31 cellular contexts compared by ENCODE assay signal in the genomic region with DNA sequence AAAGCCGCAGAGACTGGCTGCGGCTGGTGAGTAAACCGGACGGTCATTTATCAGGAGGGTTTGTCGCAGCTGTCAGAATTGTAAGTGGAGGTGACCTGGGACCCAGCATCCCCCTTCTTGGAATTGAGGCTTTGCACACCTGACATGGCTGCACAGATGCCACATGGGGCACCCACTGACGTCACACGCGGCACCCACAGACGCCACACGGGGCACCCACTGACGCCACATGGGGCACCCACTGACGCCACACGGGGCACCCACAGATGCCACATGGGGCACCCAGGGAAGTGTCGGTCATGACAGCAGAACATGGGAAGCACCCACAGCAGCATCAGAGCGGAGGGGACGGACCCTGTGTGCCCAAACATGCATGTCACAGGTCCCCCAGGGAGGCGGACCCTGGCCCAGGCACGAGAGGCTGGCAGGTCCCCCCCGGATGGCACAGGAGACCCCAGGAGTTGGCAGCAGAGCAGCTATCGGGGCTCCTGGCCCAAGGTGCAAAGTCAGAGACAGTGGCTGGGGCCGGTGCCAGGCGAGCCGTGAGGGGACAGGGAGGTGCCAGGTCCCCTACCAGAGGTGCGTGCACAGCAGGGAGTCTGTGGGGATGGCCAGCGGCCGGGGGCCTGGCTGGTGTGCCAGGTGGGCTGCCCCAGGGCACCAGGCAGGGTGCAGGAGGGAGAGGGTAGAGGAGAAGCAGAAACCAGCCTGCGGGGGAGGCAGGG. TPM values are rescaled to one million over a fixed set of nuclear protein-coding genes. Genes with fewer than 3 reads are reported as not detected.
"Had no signal": no experiment of that assay in that cellular context is flagged by ENCODE, and none has a peak within 500 bp of the region (broad histone marks: within the 10 kb centered on the region; RNA-seq: fewer than 3 reads in every experiment).

No MANE protein-coding gene starts in this region.

- ATAC-seq: activated T-cell treated with anti-CD3 and anti-CD28 coated beads, Interleukin-2, amount 50 U/mL, for 4 hours; activated T-helper 17 cell treated with anti-CD3 and anti-CD28 coated beads, Interleukin-2, amount 50 U/mL, for 72 hours; foreskin keratinocyte; pancreas; psoas muscle had no signal

- H3K9me3 ChIP-seq: breast epithelium, esophagus muscularis mucosa, pancreas, psoas muscle, tibial nerve had no signal

- H3K27ac ChIP-seq: breast epithelium, esophagus muscularis mucosa, foreskin keratinocyte, pancreas, psoas muscle, tibial nerve, WERI-Rb-1 had no signal

- H3K27ac Mint-ChIP-seq: activated CD4-positive, alpha-beta memory T cell treated with anti-CD3 and anti-CD28 coated beads, Interleukin-2, amount 10 ng/mL, durations not matched to agents 7 days and 5 days; activated CD4-positive, alpha-beta T cell treated with anti-CD3 and anti-CD28 coated beads, Interleukin-2, amount 10 ng/mL, durations not matched to agents 7 days and 5 days; activated T-helper 17 cell treated with anti-CD3 and anti-CD28 coated beads, Interleukin-2, amount 50 U/mL, for 72 hours; nephron; T-helper 1 cell treated with Interleukin-12 subunit alpha and Interleukin-12 subunit beta and Interleukin-4 antibody, amounts not matched to agents 30 μg/mL and 1 μg/mL, for 36 hours had no signal

- H3K4me1 ChIP-seq: breast epithelium, esophagus muscularis mucosa, foreskin keratinocyte, pancreas, psoas muscle, tibial nerve had no signal

- H3K4me3 Mint-ChIP-seq: activated CD4-positive, alpha-beta memory T cell treated with anti-CD3 and anti-CD28 coated beads, Interleukin-2, amount 10 ng/mL, durations not matched to agents 7 days and 5 days; activated CD4-positive, alpha-beta T cell treated with anti-CD3 and anti-CD28 coated beads, Interleukin-2, amount 10 ng/mL, durations not matched to agents 7 days and 5 days; activated T-cell treated with anti-CD3 and anti-CD28 coated beads, Interleukin-2, amount 50 U/mL, for 4 hours; activated T-helper 17 cell treated with anti-CD3 and anti-CD28 coated beads, Interleukin-2, amount 50 U/mL, for 72 hours; central memory CD8-positive, alpha-beta T cell; nephron; T-helper 1 cell treated with Interleukin-12 subunit alpha and Interleukin-12 subunit beta and Interleukin-4 antibody, amounts not matched to agents 30 μg/mL and 1 μg/mL, for 36 hours had no signal

- H3K4me3 ChIP-seq: breast epithelium, esophagus muscularis mucosa, pancreas, psoas muscle, smooth muscle cell, tibial nerve had no signal

- DNase-seq: activated CD4-positive, alpha-beta memory T cell treated with anti-CD3 and anti-CD28 coated beads, Interleukin-2, amount 10 ng/mL, durations not matched to agents 7 days and 5 days; activated CD4-positive, alpha-beta T cell treated with anti-CD3 and anti-CD28 coated beads for 1 hour; activated CD4-positive, alpha-beta T cell treated with anti-CD3 and anti-CD28 coated beads, Interleukin-2, amount 10 ng/mL, durations not matched to agents 7 days and 5 days; activated CD8-positive, alpha-beta memory T cell treated with anti-CD3 and anti-CD28 coated beads, Interleukin-2, amount 50 U/mL, for 48 hours; activated gamma-delta T cell treated with Interleukin-2 at 50 U/mL for 16 hours; activated naive CD4-positive, alpha-beta T cell treated with anti-CD3 and anti-CD28 coated beads, Interleukin-2, amount 50 U/mL, for 16 hours; activated T-cell treated with anti-CD3 and anti-CD28 coated beads, Interleukin-2, amount 50 U/mL, for 4 hours; amniotic stem cell; dermis blood vessel endothelial cell; effector CD4-positive, alpha-beta T cell; foreskin keratinocyte; mammary epithelial cell; stimulated activated CD4-positive, alpha-beta T cell treated with anti-CD3 and anti-CD28 coated beads, Interleukin-15, amount 100 ng/mL, for 24 hours; stimulated activated CD4-positive, alpha-beta T cell treated with anti-CD3 and anti-CD28 coated beads, Interleukin-2, amount 100 ng/mL, for 24 hours; stimulated activated naive CD4-positive, alpha-beta T cell treated with Interleukin-2 at 50 U/mL for 16 hours; T1000; WERI-Rb-1 had no signal

- H3K27me3 ChIP-seq: foreskin keratinocyte, pancreas had no signal

- H3K36me3 ChIP-seq: breast epithelium, esophagus muscularis mucosa, pancreas, tibial nerve, WERI-Rb-1 had no signal

- H3K27me3 Mint-ChIP-seq: activated CD4-positive, alpha-beta memory T cell treated with anti-CD3 and anti-CD28 coated beads, Interleukin-2, amount 10 ng/mL, durations not matched to agents 7 days and 5 days; activated CD4-positive, alpha-beta T cell treated with anti-CD3 and anti-CD28 coated beads, Interleukin-2, amount 10 ng/mL, durations not matched to agents 7 days and 5 days; activated T-helper 17 cell treated with anti-CD3 and anti-CD28 coated beads, Interleukin-2, amount 50 U/mL, for 72 hours; central memory CD8-positive, alpha-beta T cell had no signal

- H3K4me1 Mint-ChIP-seq: activated CD4-positive, alpha-beta memory T cell treated with anti-CD3 and anti-CD28 coated beads, Interleukin-2, amount 10 ng/mL, durations not matched to agents 7 days and 5 days; activated CD4-positive, alpha-beta T cell treated with anti-CD3 and anti-CD28 coated beads, Interleukin-2, amount 10 ng/mL, durations not matched to agents 7 days and 5 days; activated T-helper 17 cell treated with anti-CD3 and anti-CD28 coated beads, Interleukin-2, amount 50 U/mL, for 72 hours; nephron had no signal

- H3K4me2 ChIP-seq: smooth muscle cell had no signal

- H3K9me3 Mint-ChIP-seq: activated T-cell treated with anti-CD3 and anti-CD28 coated beads, Interleukin-2, amount 50 U/mL, for 4 hours had no signal

RNA-seq across cellular contexts. Expression of gene KNDC1, which starts 21.1 kb away (rescaled TPM):
- total RNA-seq: dermis blood vessel endothelial cell had no signal
- polyA plus RNA-seq: mammary epithelial cell had no signal

RNA-seq across cellular contexts. Expression of gene UTF1, which starts 48.9 kb away (rescaled TPM):
- total RNA-seq: activated CD4-positive, alpha-beta memory T cell treated with anti-CD3 and anti-CD28 coated beads, Interleukin-2, amount 10 ng/mL, durations not matched to agents 7 days and 5 days; activated CD4-positive, alpha-beta T cell treated with anti-CD3 and anti-CD28 coated beads, Interleukin-2, amount 10 ng/mL, durations not matched to agents 7 days and 5 days; activated T-helper 17 cell treated with anti-CD3 and anti-CD28 coated beads, Interleukin-2, amount 50 U/mL, for 72 hours; breast epithelium; dermis blood vessel endothelial cell; esophagus muscularis mucosa; foreskin keratinocyte; liver; mammary epithelial cell; mucosa of gallbladder; pancreas; psoas muscle; smooth muscle cell; temporal lobe; tibial nerve; ureter had no signal
- polyA plus RNA-seq: foreskin keratinocyte, liver, mammary epithelial cell, pancreas, psoas muscle, smooth muscle cell had no signal

RNA-seq across cellular contexts. Expression of gene VENTX, which starts 56.6 kb away (rescaled TPM):
- total RNA-seq: activated CD4-positive, alpha-beta memory T cell treated with anti-CD3 and anti-CD28 coated beads, Interleukin-2, amount 10 ng/mL, durations not matched to agents 7 days and 5 days; activated CD4-positive, alpha-beta T cell treated with anti-CD3 and anti-CD28 coated beads, Interleukin-2, amount 10 ng/mL, durations not matched to agents 7 days and 5 days; activated T-cell treated with anti-CD3 and anti-CD28 coated beads, Interleukin-2, amount 50 U/mL, for 4 hours; dermis blood vessel endothelial cell; foreskin keratinocyte; mammary epithelial cell; smooth muscle cell; temporal lobe had no signal
- polyA plus RNA-seq: foreskin keratinocyte, mammary epithelial cell, smooth muscle cell had no signal
